Comparison of ENCODE assay signal across 13 cellular contexts in genomic region chr7:100808354-100808875, GRCh38. TPM values are rescaled to one million over a fixed set of nuclear protein-coding genes. Genes with fewer than 3 reads are reported as not detected.
DNase-seq lines count a peak whose midpoint lies in the region; ATAC-seq and TF ChIP-seq lines count a peak whose summit lies in the region.
"Had no signal": no experiment of that assay in that cellular context is flagged by ENCODE, and none has a peak within 500 bp of the region (broad histone marks: within the 10 kb centered on the region; RNA-seq: fewer than 3 reads in every experiment).

No MANE protein-coding gene starts in this region.

- no peaks in the 10 kb centered on the region for H4K20me1 ChIP-seq in osteoblast (ENCODE audit: insufficient read depth, low read length)

- H3K9me3 ChIP-seq in body of pancreas (no peaks in the 10 kb centered on the region), osteoblast (ENCODE audit: low read depth, low read length) (no peaks in the 10 kb centered on the region)

- TF ChIP-seq CTCF in body of pancreas (IDR thresholded peaks at IDR 0.05) (no peak), osteoblast (IDR thresholded peaks at IDR 0.05; ENCODE audit: extremely low read depth, low read depth, low read length) (no peak)

- DNase-seq in Right ventricle myocardium inferior (ENCODE audit: missing footprints) (peak; percentile 20), cardiac septum (ENCODE audit: low spot score) (no peak), body of pancreas (peak; percentile 56 to 85 (median 74)), osteoblast (ENCODE audit: insufficient read length, low spot score, missing footprints) (peak; percentile 6), GOT3 (lab: John Stamatoyannopoulos, UW) (no peak), iPS-NIHi11 (ENCODE audit: low spot score) (no peak)
- DNase-seq: C1 segment of cervical spinal cord; CD4-positive, alpha-beta T cell; DMS79 had no signal

- TF ChIP-seq POLR2A in body of pancreas (IDR thresholded peaks at IDR 0.05): no peak

- intact Hi-C loops in Right ventricle myocardium inferior (cut with DNase I): no loop called here
- intact Hi-C loops in cardiac septum (cut with DNase I): no loop called here
- intact Hi-C loops in body of pancreas (cut with DNase I): no loop called here

- no peak overlapping the region for H3K4me2 ChIP-seq in osteoblast (ENCODE audit: insufficient read depth, low read length)

- no peaks in the 10 kb centered on the region for H3K27me3 ChIP-seq in body of pancreas
- no peaks in the 10 kb centered on the region for H3K27me3 ChIP-seq in osteoblast (ENCODE audit: insufficient read depth, low read length)

- H3K4me1 ChIP-seq in body of pancreas: peaks cover 20% of the 10 kb centered on the region
- peaks cover 5% of the 10 kb centered on the region for H3K4me1 ChIP-seq in osteoblast (ENCODE audit: insufficient read depth, low read length)

- ATAC-seq in Right ventricle myocardium inferior: no peak
- ATAC-seq in body of pancreas: peak; percentile 83
- ATAC-seq in GM19397 (IDR thresholded peaks at IDR 0.05; ENCODE audit: unreplicated experiment): no peak
- ATAC-seq: GM12878, HCT116 had no signal

- no peak overlapping the region for H2AFZ ChIP-seq in osteoblast (ENCODE audit: low read length)

- 42 to 47% methylated on average over 5 of the region's 5 CpGs for WGBS in body of pancreas, 2 donors

- H3K79me2 ChIP-seq in osteoblast (ENCODE audit: insufficient read depth, low read length): no peaks in the 10 kb centered on the region

- H3K4me3 ChIP-seq in body of pancreas: no peak overlapping the region
- no peak overlapping the region for H3K4me3 ChIP-seq in osteoblast (ENCODE audit: insufficient read depth, low read length)
- H3K4me3 ChIP-seq: GM12878 had no signal

- H3K27ac ChIP-seq in body of pancreas: peak overlapping the region; percentile 15 to 61 (median 42)
- no peak overlapping the region for H3K27ac ChIP-seq in osteoblast (ENCODE audit: low read depth, low read length)
- H3K27ac ChIP-seq: HL-60 had no signal

- H3K36me3 ChIP-seq in body of pancreas (replicated peaks in 1 of 2; ENCODE audit: insufficient read depth in 1 of 2, low read depth in 2 of 2) (peaks cover 0 to 13% of the 10 kb centered on the region in 2 donors), osteoblast (ENCODE audit: insufficient read depth, low read length) (peaks cover 8% of the 10 kb centered on the region)

RNA-seq across cellular contexts. Expression of gene EPHB4, which starts 18.9 kb away (rescaled TPM):
- total RNA-seq in Right ventricle myocardium inferior: 27.0 TPM
- total RNA-seq in cardiac septum: 23.9 TPM
- 10 to 100 TPM; 33.6 to 46.4 TPM for total RNA-seq in body of pancreas
- total RNA-seq in osteoblast: 41.8 and 47.0 TPM in 2 replicates

RNA-seq across cellular contexts. Expression of gene SLC12A9, which starts 44.1 kb away (rescaled TPM):
- 10.2 TPM for total RNA-seq in Right ventricle myocardium inferior
- 6.9 TPM for total RNA-seq in cardiac septum
- total RNA-seq in body of pancreas: 10 to 100 TPM; 12.7 to 38.9 TPM
- 19.5 and 20.0 TPM in 2 replicates for total RNA-seq in osteoblast

RNA-seq across cellular contexts. Expression of gene TRIP6, which starts 58.8 kb away (rescaled TPM):
- total RNA-seq in Right ventricle myocardium inferior: 15.5 TPM
- 24.4 TPM for total RNA-seq in cardiac septum
- 10 to 100 TPM; 34.9 to 43.6 TPM for total RNA-seq in body of pancreas
- 115 TPM in 2 replicates for total RNA-seq in osteoblast

Comparison
In these comparisons a context has a peak if more than half of its experiments do, and no peak if none do; other contexts are left out.
1. DNase-seq: peak in Right ventricle myocardium inferior (single experiment), body of pancreas (4 of 4) and osteoblast (single experiment); none in cardiac septum (single experiment), GOT3 (single experiment) and iPS-NIHi11 (single experiment).